ENCODE assay signal across 18 cellular contexts in genomic region chrX:139844884-139845283, GRCh38.
DNase-seq lines count a peak whose midpoint lies in the region; ATAC-seq and TF ChIP-seq lines count a peak whose summit lies in the region.
"Had no signal": no experiment of that assay in that cellular context is flagged by ENCODE, and none has a peak within 500 bp of the region (broad histone marks: within the 10 kb centered on the region; RNA-seq: fewer than 3 reads in every experiment).

No MANE protein-coding gene starts in this region.

- peak overlapping the region; percentile 19 for H3K27ac Mint-ChIP-seq in neural crest cell (ENCODE audit: unreplicated experiment)
- H3K27ac Mint-ChIP-seq: activated CD4-positive, alpha-beta memory T cell treated with anti-CD3 and anti-CD28 coated beads, Interleukin-2, amount 10 ng/mL, durations not matched to agents 7 days and 5 days; activated T-cell treated with anti-CD3 and anti-CD28 coated beads, Interleukin-2, amount 50 U/mL, for 72 hours had no signal

- H3K36me3 Mint-ChIP-seq in neural crest cell (ENCODE audit: low read depth): peaks cover 1% of the 10 kb centered on the region

- H3K4me1 ChIP-seq in transverse colon: peaks cover 0 to 12% (median 0%) of the 10 kb centered on the region in 4 donors

- H3K4me3 ChIP-seq in transverse colon: no peak overlapping the region
- H3K4me3 ChIP-seq: thoracic aorta had no signal

- TF ChIP-seq CTCF in neural crest cell (conservative IDR thresholded peaks at IDR 0.05) (no peak), transverse colon (IDR thresholded peaks at IDR 0.05) (no peak)

- H3K36me3 ChIP-seq in transverse colon: no peaks in the 10 kb centered on the region
- H3K36me3 ChIP-seq: thoracic aorta had no signal

- no peaks in the 10 kb centered on the region for H3K4me1 Mint-ChIP-seq in neural crest cell
- H3K4me1 Mint-ChIP-seq: activated CD4-positive, alpha-beta memory T cell treated with anti-CD3 and anti-CD28 coated beads, Interleukin-2, amount 10 ng/mL, durations not matched to agents 7 days and 5 days had no signal

- peaks cover 4% of the 10 kb centered on the region for H3K9me3 Mint-ChIP-seq in neural crest cell
- H3K9me3 Mint-ChIP-seq: activated CD4-positive, alpha-beta memory T cell treated with anti-CD3 and anti-CD28 coated beads, Interleukin-2, amount 10 ng/mL, durations not matched to agents 7 days and 5 days had no signal

- in situ Hi-C loops in transverse colon (cut with MboI; ENCODE audit: low pct_ligation_motif_present in 1 of 4, low pct_unique_long_range_greater_than_20kb in 1 of 4, low sequenced_read_pairs in 3 of 4): no loop called here

- H3K27ac ChIP-seq in transverse colon: no peak overlapping the region
- H3K27ac ChIP-seq: C4-2B, thoracic aorta had no signal

- H3K27me3 Mint-ChIP-seq in neural crest cell (ENCODE audit: low read depth): no peaks in the 10 kb centered on the region
- H3K27me3 Mint-ChIP-seq: activated CD4-positive, alpha-beta memory T cell treated with anti-CD3 and anti-CD28 coated beads, Interleukin-2, amount 10 ng/mL, durations not matched to agents 7 days and 5 days had no signal

- no peaks in the 10 kb centered on the region for H3K27me3 ChIP-seq in transverse colon

- no peak overlapping the region for H3K4me3 Mint-ChIP-seq in neural crest cell
- H3K4me3 Mint-ChIP-seq: activated CD4-positive, alpha-beta memory T cell treated with anti-CD3 and anti-CD28 coated beads, Interleukin-2, amount 10 ng/mL, durations not matched to agents 7 days and 5 days; activated T-cell treated with anti-CD3 and anti-CD28 coated beads, Interleukin-2, amount 50 U/mL, for 72 hours had no signal

- WGBS in transverse colon (ENCODE audit: low coverage in 1 of 2), 2 donors: 82 to 83% methylated on average over 1 to 2 of the region's 2 CpGs

- ATAC-seq in GM18907 (IDR thresholded peaks at IDR 0.05; ENCODE audit: unreplicated experiment): peak; percentile 68
- peak; percentile 75 for ATAC-seq in GM21825 (IDR thresholded peaks at IDR 0.05; ENCODE audit: unreplicated experiment)
- ATAC-seq in HG03520 (IDR thresholded peaks at IDR 0.05; ENCODE audit: unreplicated experiment): peak; percentile 36
- ATAC-seq: PC-3 had no signal

- no peak for DNase-seq in neural crest cell (ENCODE audit: low read depth, low spot score)
- no peak for DNase-seq in SW480 (ENCODE audit: low spot score)
- DNase-seq in transverse colon: no peak
- DNase-seq in dermis blood vessel endothelial cell: no peak
- DNase-seq: activated CD4-positive, alpha-beta memory T cell treated with anti-CD3 and anti-CD28 coated beads, Interleukin-2, amount 10 ng/mL, durations not matched to agents 7 days and 5 days; activated T-cell treated with anti-CD3 and anti-CD28 coated beads, Interleukin-2, amount 50 U/mL, for 72 hours; effector CD4-positive, alpha-beta T cell; midbrain; NCI-H1930; NCI-H524 treated with DMSO at 0.1 percent for 48 hours; occipital lobe; stimulated activated CD4-positive, alpha-beta T cell treated with anti-CD3 and anti-CD28 coated beads, Interleukin-2, amount 100 ng/mL, for 48 hours had no signal

- no peak for TF ChIP-seq POLR2A in transverse colon (IDR thresholded peaks at IDR 0.05)

- no peaks in the 10 kb centered on the region for H3K9me3 ChIP-seq in transverse colon
- H3K9me3 ChIP-seq: thoracic aorta had no signal

- no peak for TF ChIP-seq EP300 in transverse colon (IDR thresholded peaks at IDR 0.05; ENCODE audit: low read depth)

- intact Hi-C loops in transverse colon (cut with DNase I; ENCODE audit: low total_unique reads): no loop called here
